In the genomic region with DNA sequence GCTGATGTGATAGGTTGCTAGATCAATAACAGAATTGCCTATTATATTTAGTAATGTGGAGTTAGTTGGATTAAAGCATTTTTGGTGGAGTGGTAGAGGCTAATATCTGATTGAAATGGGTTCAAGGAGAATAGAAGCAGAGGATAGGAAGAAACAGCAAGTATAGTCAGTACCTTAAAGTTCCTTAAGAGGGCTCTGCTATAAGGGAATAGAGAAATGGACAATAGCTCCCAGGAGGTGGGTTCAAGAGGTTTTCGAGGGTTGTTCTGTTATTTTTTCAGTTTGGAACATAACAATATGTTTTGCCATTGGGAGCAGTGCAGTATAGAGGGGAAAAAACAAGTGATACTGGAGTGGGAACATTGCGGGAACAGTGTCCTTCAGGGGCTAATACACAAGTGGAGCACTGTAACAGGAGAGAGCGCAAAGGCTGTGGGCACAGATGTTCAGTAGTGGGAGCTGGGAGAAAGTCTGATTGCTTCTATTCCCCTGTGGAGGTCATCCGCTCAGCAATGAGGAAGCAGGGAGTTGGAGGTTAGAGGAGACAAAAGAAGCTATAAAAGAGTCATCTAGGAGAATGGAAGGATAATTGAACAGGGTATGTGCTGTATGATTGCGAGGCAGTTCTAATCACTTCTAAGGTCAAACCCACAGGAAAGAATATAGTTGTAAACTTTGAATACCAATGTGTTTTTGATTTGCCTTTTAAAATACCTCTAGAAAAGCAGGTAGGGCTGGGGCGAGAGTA, we compare ENCODE assay signal across 24 cellular contexts. TPM values are rescaled to one million over a fixed set of nuclear protein-coding genes. Genes with fewer than 3 reads are reported as not detected.
DNase-seq lines count a peak whose midpoint lies in the region; ATAC-seq, FAIRE-seq and TF ChIP-seq lines count a peak whose summit lies in the region.
"Had no signal": no experiment of that assay in that cellular context is flagged by ENCODE, and none has a peak within 500 bp of the region (broad histone marks: within the 10 kb centered on the region; RNA-seq: fewer than 3 reads in every experiment).

No MANE protein-coding gene starts in this region.

- H3K9me2 ChIP-seq in neural cell (ENCODE audit: insufficient read depth, low read length): no peaks in the 10 kb centered on the region

- no peaks in the 10 kb centered on the region for H3K27me3 ChIP-seq in KMS-11 (ENCODE audit: insufficient read depth, low read depth)
- no peaks in the 10 kb centered on the region for H3K27me3 ChIP-seq in astrocyte (ENCODE audit: insufficient read depth, low read length)
- H3K27me3 ChIP-seq in neural cell (ENCODE audit: insufficient read depth, low read depth, low read length): no peaks in the 10 kb centered on the region
- no peaks in the 10 kb centered on the region for H3K27me3 ChIP-seq in esophagus muscularis mucosa
- H3K27me3 ChIP-seq: heart left ventricle, neutrophil, tibial artery had no signal

- peaks cover 8% of the 10 kb centered on the region for H3K4me1 Mint-ChIP-seq in astrocyte (ENCODE audit: low read depth, unreplicated experiment)

- H3K36me3 Mint-ChIP-seq in astrocyte (ENCODE audit: low read depth, unreplicated experiment): peaks cover 2% of the 10 kb centered on the region

- H3K9me3 Mint-ChIP-seq in astrocyte (ENCODE audit: unreplicated experiment): no peaks in the 10 kb centered on the region
- H3K9me3 Mint-ChIP-seq: activated CD4-positive, alpha-beta T cell treated with anti-CD3 and anti-CD28 coated beads, Interleukin-2, amount 10 ng/mL, durations not matched to agents 24 days and 14 days; CD8-positive, alpha-beta memory T cell; stimulated activated naive CD8-positive, alpha-beta T cell treated with anti-CD3 and anti-CD28 coated beads, Interleukin-15, Interleukin-2, amounts not matched to agents 100 ng/mL and 50 ng/mL, for 24 hours; T-helper 1 cell treated with Interleukin-12 subunit alpha and Interleukin-12 subunit beta and Interleukin-4 antibody, amounts not matched to agents 30 μg/mL and 1 μg/mL, for 36 hours had no signal

- no peak overlapping the region for H3K27ac Mint-ChIP-seq in astrocyte (ENCODE audit: unreplicated experiment)
- H3K27ac Mint-ChIP-seq: activated CD4-positive, alpha-beta T cell treated with anti-CD3 and anti-CD28 coated beads, Interleukin-2, amount 10 ng/mL, durations not matched to agents 24 days and 14 days; activated naive CD8-positive, alpha-beta T cell; CD8-positive, alpha-beta memory T cell; T-helper 1 cell treated with Interleukin-12 subunit alpha and Interleukin-12 subunit beta and Interleukin-4 antibody, amounts not matched to agents 30 μg/mL and 1 μg/mL, for 36 hours had no signal

- H3K36me3 ChIP-seq in KMS-11 (ENCODE audit: insufficient read depth): no peaks in the 10 kb centered on the region
- H3K36me3 ChIP-seq in astrocyte (ENCODE audit: insufficient read depth, low read length): peaks cover 4% of the 10 kb centered on the region
- H3K36me3 ChIP-seq in neural cell (ENCODE audit: insufficient read depth, low read length): no peaks in the 10 kb centered on the region
- peaks cover 9 to 59% (median 41%) of the 10 kb centered on the region in 4 donors for H3K36me3 ChIP-seq in esophagus muscularis mucosa

- no peaks in the 10 kb centered on the region for H4K20me1 ChIP-seq in KMS-11 (ENCODE audit: insufficient read depth)
- peaks cover 3% of the 10 kb centered on the region for H4K20me1 ChIP-seq in astrocyte (ENCODE audit: insufficient read depth, low read length)
- no peaks in the 10 kb centered on the region for H4K20me1 ChIP-seq in neural cell (ENCODE audit: insufficient read depth)

- H3K27ac ChIP-seq in KMS-11: peak overlapping the region; percentile 86; the same call in 1 of the 2 replicates
- H3K27ac ChIP-seq in astrocyte (ENCODE audit: low read depth, low read length): no peak overlapping the region
- H3K27ac ChIP-seq in neural cell (ENCODE audit: low read length): no peak overlapping the region
- no peak overlapping the region for H3K27ac ChIP-seq in esophagus muscularis mucosa (replicated peaks in 1 of 4)
- H3K27ac ChIP-seq: heart left ventricle, neutrophil, tibial artery had no signal

- H3K4me1 ChIP-seq in KMS-11 (ENCODE audit: low read depth, poor library complexity, severe bottlenecking) (peaks cover 65% of the 10 kb centered on the region), astrocyte (ENCODE audit: insufficient read depth, low read length) (peaks cover 14% of the 10 kb centered on the region), esophagus muscularis mucosa (peaks cover 17 to 32% (median 26%) of the 10 kb centered on the region in 4 donors)

- 92% methylated on average over 6 of the region's 6 CpGs for WGBS in esophagus muscularis mucosa

- no peak for TF ChIP-seq POLR2A in esophagus muscularis mucosa (IDR thresholded peaks at IDR 0.05; ENCODE audit: low read depth)

- H3K4me3 Mint-ChIP-seq in astrocyte (ENCODE audit: unreplicated experiment): no peak overlapping the region
- H3K4me3 Mint-ChIP-seq: activated CD4-positive, alpha-beta T cell treated with anti-CD3 and anti-CD28 coated beads, Interleukin-2, amount 10 ng/mL, durations not matched to agents 24 days and 14 days; activated naive CD8-positive, alpha-beta T cell; CD8-positive, alpha-beta memory T cell; stimulated activated naive CD8-positive, alpha-beta T cell treated with anti-CD3 and anti-CD28 coated beads, Interleukin-15, Interleukin-2, amounts not matched to agents 100 ng/mL and 50 ng/mL, for 24 hours; T-helper 1 cell treated with Interleukin-12 subunit alpha and Interleukin-12 subunit beta and Interleukin-4 antibody, amounts not matched to agents 30 μg/mL and 1 μg/mL, for 36 hours had no signal

- TF ChIP-seq CTCF in GM12864 (IDR thresholded peaks at IDR 0.05; ENCODE audit: low read depth, low read length, missing control alignments): peak; percentile 20
- TF ChIP-seq CTCF in KMS-11 (conservative IDR thresholded peaks at IDR 0.05; ENCODE audit: low read depth, low read length): peak; percentile 39
- peak; percentile 6 for TF ChIP-seq CTCF in astrocyte (IDR thresholded peaks at IDR 0.05; ENCODE audit: insufficient read depth, low read depth, low read length)
- peak; percentile 50 for TF ChIP-seq CTCF in neural cell (IDR thresholded peaks at IDR 0.05; ENCODE audit: poor library complexity, severe bottlenecking)
- TF ChIP-seq CTCF in esophagus muscularis mucosa (IDR thresholded peaks at IDR 0.05): no peak

- no peak for ATAC-seq in GM18511 (IDR thresholded peaks at IDR 0.05; ENCODE audit: unreplicated experiment)
- ATAC-seq: heart left ventricle, left ventricle myocardium superior had no signal

- no peak for FAIRE-seq in astrocyte (lab: Jason Lieb, UNC)

- H3K4me3 ChIP-seq in GM12864 (ENCODE audit: low read depth, low read length) (no peak overlapping the region), KMS-11 (IDR thresholded peaks at IDR 0.05; ENCODE audit: insufficient read depth, low read depth, low read length) (no peak overlapping the region), astrocyte (ENCODE audit: insufficient read depth, low read depth, low read length) (no peak overlapping the region), neural cell (ENCODE audit: low read length) (peak overlapping the region; percentile 44), esophagus muscularis mucosa (no peak overlapping the region)
- H3K4me3 ChIP-seq: heart left ventricle, smooth muscle cell, tibial artery had no signal

- H3K79me2 ChIP-seq in KMS-11 (ENCODE audit: insufficient read depth, low read depth) (peaks cover 35% of the 10 kb centered on the region; the same call in 1 of the 2 replicates), astrocyte (ENCODE audit: insufficient read depth, low read length) (peaks cover 45% of the 10 kb centered on the region), neural cell (replicated peaks; ENCODE audit: insufficient read depth, low read length) (peaks cover 21% of the 10 kb centered on the region)

- no peaks in the 10 kb centered on the region for H3F3A ChIP-seq in neural cell (ENCODE audit: insufficient read depth, low read length, poor library complexity, severe bottlenecking)

- H3K9me3 ChIP-seq in astrocyte (ENCODE audit: insufficient read depth, low read depth, low read length) (no peaks in the 10 kb centered on the region), neural cell (ENCODE audit: low read length) (no peaks in the 10 kb centered on the region), esophagus muscularis mucosa (no peaks in the 10 kb centered on the region)
- H3K9me3 ChIP-seq: heart left ventricle, neutrophil, tibial artery had no signal

- intact Hi-C loops in esophagus muscularis mucosa (cut with DNase I): no loop called here

- H3K27me3 Mint-ChIP-seq in astrocyte (ENCODE audit: low read depth, unreplicated experiment): no peaks in the 10 kb centered on the region
- H3K27me3 Mint-ChIP-seq: activated CD4-positive, alpha-beta T cell treated with anti-CD3 and anti-CD28 coated beads, Interleukin-2, amount 10 ng/mL, durations not matched to agents 24 days and 14 days; activated naive CD8-positive, alpha-beta T cell; stimulated activated naive CD8-positive, alpha-beta T cell treated with anti-CD3 and anti-CD28 coated beads, Interleukin-15, Interleukin-2, amounts not matched to agents 100 ng/mL and 50 ng/mL, for 24 hours had no signal

- H3K9ac ChIP-seq in KMS-11 (no peak overlapping the region), astrocyte (ENCODE audit: low read length) (no peak overlapping the region), neural cell (ENCODE audit: low read length) (peak overlapping the region; percentile 4)

- TF ChIP-seq RAD21 in neural cell (conservative IDR thresholded peaks at IDR 0.05): no peak

- TF ChIP-seq EP300 in neural cell (conservative IDR thresholded peaks at IDR 0.05; ENCODE audit: poor library complexity, severe bottlenecking) (no peak), esophagus muscularis mucosa (IDR thresholded peaks at IDR 0.05) (no peak)

- H2AFZ ChIP-seq in KMS-11 (ENCODE audit: low read depth) (no peak overlapping the region), astrocyte (ENCODE audit: low read depth, low read length) (no peak overlapping the region), neural cell (ENCODE audit: low read depth, low read length) (no peak overlapping the region)

- H3K4me2 ChIP-seq in KMS-11 (peak overlapping the region; percentile 88), astrocyte (ENCODE audit: low read length) (no peak overlapping the region), neural cell (ENCODE audit: low read length) (peak overlapping the region; percentile 1)
- H3K4me2 ChIP-seq: smooth muscle cell had no signal

- no peak for DNase-seq in GM12864 (ENCODE audit: low read depth)
- DNase-seq in astrocyte (ENCODE audit: low read depth): no peak
- DNase-seq in NCI-H1930 (lab: John Stamatoyannopoulos, UW): no peak
- no peak for DNase-seq in activated effector memory CD4-positive, alpha-beta T cell treated with anti-CD3 and anti-CD28 coated beads, Interleukin-2, amount 50 U/mL, for 16 hours
- no peak for DNase-seq in esophagus muscularis mucosa (ENCODE audit: extremely low spot score)
- DNase-seq: activated CD4-positive, alpha-beta T cell treated with anti-CD3 and anti-CD28 coated beads, Interleukin-2, amount 10 ng/mL, durations not matched to agents 24 days and 14 days; CD8-positive, alpha-beta memory T cell; DMS79; H7; heart left ventricle; left ventricle myocardium superior; NCI-H2171; NCI-H526 treated with DMSO at 0.1 percent for 48 hours; SIG-M5; stimulated activated CD4-positive, alpha-beta T cell treated with anti-CD3 and anti-CD28 coated beads, Interleukin-2, amount 100 ng/mL, for 48 hours; tibial artery had no signal

RNA-seq across cellular contexts. Expression of a gene that starts 3.3 kb away (rescaled TPM):
- total RNA-seq in astrocyte (49.5 and 50.7 TPM in 2 replicates), esophagus muscularis mucosa (10 to 100 TPM; 25.7 to 44.9 (median 34.2) TPM)
- polyA plus RNA-seq in neural cell: 57.5 and 68.7 TPM in 2 replicates
- 27.5 and 29.6 TPM in 2 replicates for polyA minus RNA-seq in neural cell

RNA-seq across cellular contexts. Expression of a gene that starts 3.6 kb away (rescaled TPM):
- total RNA-seq in astrocyte (24.3 and 24.6 TPM in 2 replicates), esophagus muscularis mucosa (10 to 100 TPM; 14.5 to 27.8 (median 25.1) TPM)
- 32.8 and 41.0 TPM in 2 replicates for polyA plus RNA-seq in neural cell
- 16.3 and 22.8 TPM in 2 replicates for polyA minus RNA-seq in neural cell

Comparison
In these comparisons a context has a peak if more than half of its experiments do, and no peak if none do; other contexts are left out.
1. CTCF ChIP-seq: peak in GM12864 (single experiment), KMS-11 (single experiment), astrocyte (single experiment) and neural cell (single experiment); none in esophagus muscularis mucosa (0 of 3).